Comparison of ENCODE assay signal across 9 cellular contexts in the genomic region with DNA sequence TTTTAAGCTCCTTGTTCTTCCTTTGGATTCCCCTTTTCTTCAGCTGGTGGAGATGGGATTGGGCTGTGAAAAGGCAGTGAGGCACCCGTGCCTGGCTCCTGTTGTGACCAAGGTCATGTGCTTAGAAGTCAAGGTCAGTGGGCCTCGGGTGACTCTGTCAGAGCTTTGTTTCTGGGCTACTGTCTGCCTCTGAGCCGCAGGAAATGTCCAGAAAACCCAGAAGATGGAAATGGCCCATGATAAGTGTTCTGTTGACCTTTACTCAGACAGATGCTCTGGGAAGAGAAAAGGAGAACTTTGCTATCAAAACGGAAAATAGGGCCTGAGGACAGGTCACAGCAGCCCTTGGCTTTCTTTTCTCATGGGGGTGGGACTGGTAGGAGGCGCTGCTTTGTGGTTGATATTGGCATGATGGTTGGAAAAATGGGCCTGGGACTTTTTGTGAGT. TPM values are rescaled to one million over a fixed set of nuclear protein-coding genes. Genes with fewer than 3 reads are reported as not detected.
DNase-seq lines count a peak whose midpoint lies in the region; ATAC-seq, FAIRE-seq and TF ChIP-seq lines count a peak whose summit lies in the region.
"Had no signal": no experiment of that assay in that cellular context is flagged by ENCODE, and none has a peak within 500 bp of the region (broad histone marks: within the 10 kb centered on the region; RNA-seq: fewer than 3 reads in every experiment).

No MANE protein-coding gene starts in this region.

- no peak overlapping the region; the same call in 1 of the 2 replicates for H2BK20ac ChIP-seq in IMR-90 (ENCODE audit: low read depth, low read length)

- peaks cover 73% of the 10 kb centered on the region for H3K4me1 ChIP-seq in A549
- peaks cover 25% of the 10 kb centered on the region for H3K4me1 ChIP-seq in IMR-90 (ENCODE audit: control insufficient read depth, insufficient read depth, low read length)
- H3K4me1 ChIP-seq in mesenchymal stem cell (ENCODE audit: control insufficient read depth, insufficient read depth, low read depth, low read length) = peaks cover 5% of the 10 kb centered on the region

- WGBS in A549 (ENCODE audit: missing lambda C conversion rate) = 33% methylated on average over 5 of the region's 5 CpGs
- WGBS in IMR-90 (ENCODE audit: extremely low coverage in 2 of 2, insufficient read length in 1 of 2), 2 experiments = 52% methylated on average over 2 of the region's 5 CpGs; no CpG with 5 or more reads in 1 of the 2 experiments
- WGBS in mesenchymal stem cell = 41% methylated on average over 5 of the region's 5 CpGs

- no peak overlapping the region for H2BK120ac ChIP-seq in IMR-90 (ENCODE audit: low read depth, low read length)
- H2BK120ac ChIP-seq in mesenchymal stem cell (ENCODE audit: low read depth, low read length) = no peak overlapping the region

- H3K56ac ChIP-seq in IMR-90 (ENCODE audit: extremely low read depth, insufficient read depth, low read length) = no peak overlapping the region; the same call in 1 of the 2 replicates

- peaks cover 58% of the 10 kb centered on the region for H3K4me1 Mint-ChIP-seq in activated naive CD8-positive, alpha-beta T cell treated with anti-CD3 and anti-CD28 coated beads for 36 hours

- H3K4me2 ChIP-seq in A549 = peak overlapping the region; percentile 94
- peak overlapping the region; percentile 81 for H3K4me2 ChIP-seq in IMR-90 (ENCODE audit: low read depth, low read length)
- H3K4me2 ChIP-seq in mesenchymal stem cell (ENCODE audit: low read length, poor library complexity, severe bottlenecking) = no peak overlapping the region

- in situ Hi-C loops in IMR-90 (cut with MboI; ENCODE audit: low sequenced_read_pairs) = no loop called here

- H3K27me3 ChIP-seq in IMR-90 (ENCODE audit: control insufficient read depth, insufficient read depth, low read length) (no peaks in the 10 kb centered on the region), mesenchymal stem cell (ENCODE audit: control insufficient read depth in 1 of 2, insufficient read depth in 1 of 2, low read length in 2 of 2) (no peaks in the 10 kb centered on the region), dorsolateral prefrontal cortex (no peaks in the 10 kb centered on the region)

- H3K4me3 ChIP-seq in A549 (peak overlapping the region; percentile 97), IMR-90 (ENCODE audit: insufficient read depth, low read depth, low read length) (peak overlapping the region; percentile 82), mesenchymal stem cell (ENCODE audit: insufficient read depth in 1 of 2, low read depth in 1 of 2, low read length in 2 of 2) (peak overlapping the region in 1 of 2 experiments; percentile 89), dorsolateral prefrontal cortex (no peak overlapping the region)

- H3K36me3 ChIP-seq in IMR-90 (ENCODE audit: control insufficient read depth, insufficient read depth, low read length) = peaks cover 19% of the 10 kb centered on the region; the same call in 1 of the 2 replicates
- H3K36me3 ChIP-seq in mesenchymal stem cell (ENCODE audit: control insufficient read depth in 1 of 2, insufficient read depth in 2 of 2, low read depth in 1 of 2, low read length in 2 of 2) = no peaks in the 10 kb centered on the region

- FAIRE-seq in A549 (lab: Jason Lieb, UNC) = no peak

- ATAC-seq in A549 (no peak), IMR-90 (ENCODE audit: low read depth) (no peak), GM18867 (IDR thresholded peaks at IDR 0.05; ENCODE audit: unreplicated experiment) (no peak)

- H3K9me1 ChIP-seq in IMR-90 (ENCODE audit: insufficient read depth, low read length) = peaks cover 45% of the 10 kb centered on the region

- H3K36me3 Mint-ChIP-seq in activated naive CD8-positive, alpha-beta T cell treated with anti-CD3 and anti-CD28 coated beads for 36 hours = peaks cover 52% of the 10 kb centered on the region

- peak overlapping the region; percentile 7; the same call in 1 of the 2 replicates for H2AK5ac ChIP-seq in IMR-90 (ENCODE audit: low read depth, low read length)
- no peak overlapping the region for H2AK5ac ChIP-seq in mesenchymal stem cell (ENCODE audit: low read length, severe bottlenecking)

- CTCF ChIA-PET in A549 (lab: Yijun Ruan, JAX) (interaction anchor here (0.6 to 5.1 kb wide), 3 partner anchors 11 to 77 kb away, joined by 3 to 28 read pairs (median 11); no protein-coding TSS in a partner anchor), IMR-90 (lab: Yijun Ruan, JAX) (no interaction called here)

- no TSS peak for BruUV-seq in IMR-90 (replicated peaks; lab: Mats Ljungman, UMichigan)

- 0 out of 4 replicates have a peak overlapping the region, but pooled peaks of 1 of the 2 experiments have one; percentile 16 for H4K8ac ChIP-seq in IMR-90 (ENCODE audit: low read depth in 2 of 2, low read length in 2 of 2)
- no peak overlapping the region for H4K8ac ChIP-seq in mesenchymal stem cell (ENCODE audit: low read length)

- peak overlapping the region; percentile 94 for H3K23ac ChIP-seq in IMR-90 (ENCODE audit: low read depth, low read length)
- H3K23ac ChIP-seq in mesenchymal stem cell (ENCODE audit: low read length in 2 of 2) = no peak overlapping the region

- H2BK5ac ChIP-seq in IMR-90 (ENCODE audit: low read depth, low read length, poor library complexity, severe bottlenecking) (peak overlapping the region; percentile 40), mesenchymal stem cell (ENCODE audit: low read depth, low read length, poor library complexity, severe bottlenecking) (no peak overlapping the region)

- H3K79me1 ChIP-seq in IMR-90 (ENCODE audit: low read depth in 1 of 2, low read length in 2 of 2) (peaks cover 4 to 79% of the 10 kb centered on the region in 2 experiments; a peak in 3 of 4 replicates), mesenchymal stem cell (replicated peaks; ENCODE audit: low read length, poor library complexity, severe bottlenecking) (peaks cover 41% of the 10 kb centered on the region)

- H4K91ac ChIP-seq in IMR-90 (ENCODE audit: insufficient read depth, low read depth, low read length) (0 out of 2 replicates have a peak overlapping the region, but pooled peaks have one; percentile 42), mesenchymal stem cell (ENCODE audit: low read length) (no peak overlapping the region)

- H3K9ac ChIP-seq in IMR-90 (ENCODE audit: low read depth, low read length) (peak overlapping the region; percentile 90), mesenchymal stem cell (ENCODE audit: low read length) (peak overlapping the region; percentile 44)

- peak overlapping the region; percentile 87; the same call in 1 of the 2 replicates for H3K14ac ChIP-seq in IMR-90 (replicated peaks; ENCODE audit: low read depth, low read length)
- H3K14ac ChIP-seq in mesenchymal stem cell (ENCODE audit: low read length in 2 of 2) = no peak overlapping the region

- H3K27ac ChIP-seq in A549 (peak overlapping the region; percentile 100), IMR-90 (ENCODE audit: insufficient read depth, low read length) (peak overlapping the region; percentile 87), mesenchymal stem cell (ENCODE audit: low read length, poor library complexity, severe bottlenecking) (no peak overlapping the region), dorsolateral prefrontal cortex (no peak overlapping the region)

- 0 out of 3 replicates have a peak overlapping the region, but pooled peaks have one; percentile 49 for H2BK15ac ChIP-seq in IMR-90 (ENCODE audit: low read depth, low read length)
- peak overlapping the region; percentile 77 for H2BK15ac ChIP-seq in mesenchymal stem cell (ENCODE audit: low read depth, poor library complexity, severe bottlenecking)

- peaks cover 2% of the 10 kb centered on the region for H3K9me3 Mint-ChIP-seq in activated naive CD8-positive, alpha-beta T cell treated with anti-CD3 and anti-CD28 coated beads for 36 hours

- DNase-seq in A549 (ENCODE audit: low read depth in 1 of 2, low spot score in 1 of 2) (no peak), IMR-90 (no peak), mesenchymal stem cell (peak; percentile 45), dorsolateral prefrontal cortex (no peak), COLO668 (lab: John Stamatoyannopoulos, UW; ENCODE audit: unreplicated experiment) (no peak), NCI-H2029 (lab: John Stamatoyannopoulos, UW) (no peak)
- DNase-seq in activated naive CD8-positive, alpha-beta T cell treated with anti-CD3 and anti-CD28 coated beads for 36 hours = peak; percentile 36
- DNase-seq: DMS79 treated with DMSO at 0.1 percent for 48 hours had no signal

- dilution Hi-C loops in IMR-90 (cut with HindIII; ENCODE audit: low sequenced_read_pairs, unreplicated experiment) = no loop called here

- peak overlapping the region; percentile 22 for H2AK9ac ChIP-seq in IMR-90 (replicated peaks; ENCODE audit: low read depth, low read length, poor library complexity)

- peak overlapping the region; percentile 59 for H4K5ac ChIP-seq in IMR-90 (ENCODE audit: low read depth, low read length)

- H3K4ac ChIP-seq in IMR-90 (ENCODE audit: low read depth, low read length) = no peak overlapping the region; the same call in 1 of the 2 replicates
- no peak overlapping the region for H3K4ac ChIP-seq in mesenchymal stem cell (ENCODE audit: low read depth in 1 of 2, low read length in 2 of 2)

- H3K4me3 Mint-ChIP-seq in activated naive CD8-positive, alpha-beta T cell treated with anti-CD3 and anti-CD28 coated beads for 36 hours = peak overlapping the region; percentile 99

- H3K27me3 Mint-ChIP-seq in activated naive CD8-positive, alpha-beta T cell treated with anti-CD3 and anti-CD28 coated beads for 36 hours = no peaks in the 10 kb centered on the region

- intact Hi-C loops in IMR-90 (cut with micrococcal nuclease) (loop anchor here (5.0 kb wide), 1 partner anchor 75 kb away; no protein-coding TSS in a partner anchor), dorsolateral prefrontal cortex (cut with DNase I) (no loop called here)

- TF ChIP-seq CTCF in A549 (IDR thresholded peaks at IDR 0.05) (no peak), IMR-90 (conservative IDR thresholded peaks at IDR 0.05; ENCODE audit: low read depth, low read length) (no peak), dorsolateral prefrontal cortex (IDR thresholded peaks at IDR 0.05 in 54 of 56, conservative IDR thresholded peaks at IDR 0.05 in 2 of 56; ENCODE audit: low read depth in 1 of 56, partially characterized antibody in 56 of 56) (no peak)

- TF ChIP-seq EP300 in A549 (IDR thresholded peaks at IDR 0.05) = no peak

- TF ChIP-seq RAD21 in A549 (conservative IDR thresholded peaks at IDR 0.05 in 1 of 2, IDR thresholded peaks at IDR 0.05 in 1 of 2) (0 out of 5 replicates have a peak, but pooled peaks of 1 of the 2 experiments have one; percentile 3), IMR-90 (IDR thresholded peaks at IDR 0.05; ENCODE audit: low read length) (no peak)

- POLR2A ChIA-PET in A549 (lab: Yijun Ruan, JAX) = no interaction called here
- POLR2A ChIA-PET in IMR-90 (lab: Charles Lee; ENCODE audit: unreplicated experiment) = no interaction called here

- H3K9me3 ChIP-seq in A549 (no peaks in the 10 kb centered on the region), IMR-90 (ENCODE audit: control insufficient read depth, insufficient read depth, low read length) (no peaks in the 10 kb centered on the region), mesenchymal stem cell (ENCODE audit: control insufficient read depth, low read length) (no peaks in the 10 kb centered on the region)

- TF ChIP-seq POLR2A in A549 (IDR thresholded peaks at IDR 0.05; ENCODE audit: low read length) (no peak), IMR-90 (IDR thresholded peaks at IDR 0.05; ENCODE audit: low read depth, low read length) (no peak)

- peaks cover 72% of the 10 kb centered on the region for H4K20me1 ChIP-seq in IMR-90 (ENCODE audit: insufficient read depth, low read length)

- H3K18ac ChIP-seq in IMR-90 (ENCODE audit: low read depth, low read length) (peak overlapping the region; percentile 17; the same call in 1 of the 2 replicates), mesenchymal stem cell (ENCODE audit: low read depth in 1 of 2, low read length in 2 of 2) (peak overlapping the region in 1 of 2 experiments; percentile 77)

- H2AFZ ChIP-seq in IMR-90 (replicated peaks; ENCODE audit: low read length, poor library complexity) (no peak overlapping the region), mesenchymal stem cell (ENCODE audit: low read depth, low read length) (no peak overlapping the region)

- peak overlapping the region; percentile 100 for H3K27ac Mint-ChIP-seq in activated naive CD8-positive, alpha-beta T cell treated with anti-CD3 and anti-CD28 coated beads for 36 hours

- no peak overlapping the region for H2BK12ac ChIP-seq in mesenchymal stem cell (ENCODE audit: low read length in 2 of 2)

RNA-seq across cellular contexts. Expression of gene ABCC1, which starts 2.9 kb away (rescaled TPM):
- polyA plus RNA-seq in A549 (2011; rRNA removed) (56.5 and 108 TPM in 2 replicates), A549 (2017; fragmentation: RNase III; extraction: RNeasy Plus Mini Kit Qiagen cat#74134 plus additional on column Dnase treatment) (86.7 to 93.8 TPM (median 90.7 TPM) in 3 replicates), IMR-90 (2012; rRNA removed) (61.8 and 66.0 TPM in 2 replicates)
- polyA plus RNA-seq in A549 (2012; cell fraction: cytosol; rRNA removed) = 59.3 and 77.9 TPM in 2 replicates
- polyA plus RNA-seq in A549 (2012; cell fraction: nucleus; rRNA removed) = 184 and 231 TPM in 2 replicates
- polyA minus RNA-seq in A549 (2011; rRNA and poly(A)+ RNA removed) = 359 and 414 TPM in 2 replicates
- total RNA-seq in IMR-90 (2012; rRNA removed) (34.4 and 39.4 TPM in 2 replicates), dorsolateral prefrontal cortex (10 to 100 TPM; 10.3 to 25.6 (median 15.5) TPM)
- polyA plus RNA-seq in IMR-90 (2012; cell fraction: cytosol; rRNA removed) = 42.5 and 75.2 TPM in 2 replicates
- polyA plus RNA-seq in IMR-90 (2012; cell fraction: nucleus; rRNA removed; ENCODE audit: low replicate concordance) = 126 and 203 TPM in 2 replicates
- 10 to 100 TPM; 57.0 to 61.9 TPM for total RNA-seq in activated naive CD8-positive, alpha-beta T cell treated with anti-CD3 and anti-CD28 coated beads for 36 hours
- polyA plus RNA-seq in mesenchymal stem cell (2013, experiment 1 of 2) = 42.8 TPM
- polyA plus RNA-seq in mesenchymal stem cell (2013, experiment 2 of 2) = 39.9 TPM

Comparison
In these comparisons a context has a peak if more than half of its experiments do, and no peak if none do; other contexts are left out.
1. DNase-seq: peak in activated naive CD8-positive, alpha-beta T cell treated with anti-CD3 and anti-CD28 coated beads for 36 hours (single experiment) and mesenchymal stem cell (single experiment); none in A549 (0 of 2), IMR-90 (single experiment), dorsolateral prefrontal cortex (0 of 10), COLO668 (single experiment) and NCI-H2029 (single experiment).
2. H3K27ac ChIP-seq: peak in A549 (2 of 2) and IMR-90 (single experiment); none in mesenchymal stem cell (single experiment) and dorsolateral prefrontal cortex (0 of 59).
3. H3K4me3 ChIP-seq: peak in A549 (single experiment) and IMR-90 (single experiment); none in dorsolateral prefrontal cortex (0 of 59).